16 cellular contexts compared by ENCODE assay signal in genomic region chr19:43186311-43186935, GRCh38. TPM values are rescaled to one million over a fixed set of nuclear protein-coding genes. Genes with fewer than 3 reads are reported as not detected.
"Had no signal": no experiment of that assay in that cellular context is flagged by ENCODE, and none has a peak within 500 bp of the region (broad histone marks: within the 10 kb centered on the region; RNA-seq: fewer than 3 reads in every experiment).

Gene PSG5 (minus strand): TSS chr19:43186536. CDS start chr19:43186405, 131 bp downstream.

RNA-seq across cellular contexts. Expression of gene PSG5, which starts in this region (rescaled TPM):
- total RNA-seq: dermis microvascular lymphatic vessel endothelial cell; endodermal cell; endothelial cell of umbilical vein; kidney; left cardiac atrium; left ventricle myocardium inferior; lower lobe of right lung; mesothelial cell of epicardium; mucosa of gallbladder; myocyte; natural killer cell treated with Interleukin-12 subunit alpha and Interleukin-12 subunit beta and Interleukin-15 and Interleukin-18, amount 100 ng/mL, for 72 hours; progenitor cell of endocrine pancreas; right cardiac atrium; urinary bladder had no signal
- polyA plus RNA-seq: endothelial cell of umbilical vein, immature natural killer cell, right cardiac atrium, small intestine, urinary bladder had no signal
